In genomic region chr14:72075649-72076334, GRCh38 we compare ENCODE assay signal across 2 cellular contexts.
TF ChIP-seq lines count a peak whose summit lies in the region.

No MANE protein-coding gene starts in this region.

TF ChIP-seq in HepG2, 621 proteins besides CTCF, POLR2A, EP300 and RAD21:
- TF ChIP-seq TP53 (CRISPR knock-in tag; conservative IDR thresholded peaks at IDR 0.05), result no peak
- peak; percentile 12; the same call in 1 of the 2 replicates for TF ChIP-seq HNF4A (CRISPR knock-in tag; IDR thresholded peaks at IDR 0.05)
- no peak for TF ChIP-seq HIVEP1 (CRISPR knock-in tag; IDR thresholded peaks at IDR 0.05)

TF ChIP-seq in H1, 55 proteins besides CTCF, POLR2A, EP300 and RAD21:
- TF ChIP-seq TEAD4 (IDR thresholded peaks at IDR 0.05; ENCODE audit: low read depth, low read length), result peak; percentile 85
- TF ChIP-seq TAF1 (IDR thresholded peaks at IDR 0.05; ENCODE audit: low read depth, low read length), result 0 out of 2 replicates have a peak, but pooled peaks have one; percentile 16
- 0 out of 2 replicates have a peak, but pooled peaks have one; percentile 2 for TF ChIP-seq TCF12 (IDR thresholded peaks at IDR 0.05; ENCODE audit: low read depth, low read length)
- TF ChIP-seq CBX5 (IDR thresholded peaks at IDR 0.05; ENCODE audit: low read depth, low read length), result no peak
- 0 out of 4 replicates have a peak, but pooled peaks of 1 of the 2 experiments have one; percentile 20 for TF ChIP-seq SIN3A (conservative IDR thresholded peaks at IDR 0.05 in 1 of 2, IDR thresholded peaks at IDR 0.05 in 1 of 2; ENCODE audit: low read depth in 1 of 2, low read length in 2 of 2)
- TF ChIP-seq YY1 (IDR thresholded peaks at IDR 0.05; ENCODE audit: low read depth, low read length), result peak; percentile 58; the same call in 1 of the 2 replicates
- TF ChIP-seq SP4 (IDR thresholded peaks at IDR 0.05; ENCODE audit: low read length), result no peak
- TF ChIP-seq MAX (IDR thresholded peaks at IDR 0.05), result peak; percentile 55; the same call in 1 of the 2 replicates
- TF ChIP-seq SP1 (IDR thresholded peaks at IDR 0.05; ENCODE audit: low read depth, low read length), result peak; percentile 18; the same call in 1 of the 2 replicates
